In the genomic region with DNA sequence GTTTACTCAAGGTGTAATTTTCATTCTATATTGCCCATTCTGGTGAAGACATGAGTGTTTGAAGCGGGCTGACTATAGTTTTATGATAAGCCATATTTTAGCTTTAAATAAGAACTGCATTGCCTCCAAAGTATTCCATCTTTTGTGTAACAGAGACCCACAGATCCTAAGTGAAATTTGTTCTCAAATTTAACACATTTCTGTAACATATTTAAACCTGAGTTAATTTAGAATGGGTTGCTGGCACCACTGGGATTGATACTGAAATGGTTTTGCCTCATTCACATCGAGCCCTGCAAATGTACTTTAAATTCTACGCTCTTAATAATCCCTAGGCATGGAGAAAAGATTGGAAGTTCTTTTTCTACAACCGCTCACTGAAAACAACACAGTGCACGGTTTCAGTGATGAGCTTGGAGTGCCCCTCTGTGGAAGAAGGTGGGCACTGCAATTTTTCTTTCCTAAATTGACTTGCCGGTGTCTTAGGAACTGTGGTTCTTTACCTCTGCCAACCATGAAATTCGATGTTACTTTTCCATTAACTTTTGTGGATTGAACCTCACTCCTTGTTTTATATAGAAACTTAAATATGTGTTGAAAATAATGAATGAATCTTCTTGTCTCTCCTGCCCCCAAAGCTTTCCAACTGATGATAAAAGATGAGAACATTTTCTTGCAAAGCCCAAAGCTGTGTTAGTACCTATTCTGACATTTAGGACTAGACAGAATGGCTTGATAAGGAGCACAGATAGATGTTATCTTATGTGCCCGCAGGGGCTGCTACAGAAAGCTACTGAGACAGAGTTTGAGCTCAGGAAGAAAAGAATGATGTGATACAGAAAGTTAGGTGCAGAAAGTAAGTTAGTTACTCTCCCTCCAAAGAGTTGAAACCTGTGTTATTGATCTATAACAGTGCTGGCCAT, we compare ENCODE assay signal across 8 cellular contexts.
DNase-seq lines count a peak whose midpoint lies in the region; ATAC-seq and TF ChIP-seq lines count a peak whose summit lies in the region.

No MANE protein-coding gene starts in this region.

- TF ChIP-seq CTCF in fibroblast of pulmonary artery (IDR thresholded peaks at IDR 0.05; ENCODE audit: low read length, missing control alignments) (peak; percentile 97), nephron progenitor cell (IDR thresholded peaks at IDR 0.05) (peak; percentile 94), suprapubic skin (IDR thresholded peaks at IDR 0.05) (peak; percentile 69 to 86)

- H3K27ac ChIP-seq in suprapubic skin: no peak overlapping the region

- 4% methylated on average over 8 of the region's 8 CpGs for WGBS in suprapubic skin

- peak; percentile 70 for ATAC-seq in GM21515 (IDR thresholded peaks at IDR 0.05; ENCODE audit: unreplicated experiment)
- ATAC-seq in activated T-cell treated with anti-CD3 and anti-CD28 coated beads, Interleukin-2, amount 50 U/mL, for 72 hours (replicated peaks in 1 of 2): peak; percentile 67 to 73

- H3K4me1 ChIP-seq in suprapubic skin: peaks cover 16% of the 10 kb centered on the region

- peaks cover 0 to 1% of the 10 kb centered on the region in 2 donors for H3K36me3 Mint-ChIP-seq in activated T-cell treated with anti-CD3 and anti-CD28 coated beads, Interleukin-2, amount 50 U/mL, for 72 hours (ENCODE audit: insufficient read depth in 2 of 2)
- H3K36me3 Mint-ChIP-seq in nephron progenitor cell (ENCODE audit: low read depth): no peaks in the 10 kb centered on the region

- no peaks in the 10 kb centered on the region for H3K9me3 ChIP-seq in suprapubic skin

- no peak for TF ChIP-seq EP300 in suprapubic skin (IDR thresholded peaks at IDR 0.05)

- no peak for TF ChIP-seq POLR2A in suprapubic skin (IDR thresholded peaks at IDR 0.05)

- H3K4me3 Mint-ChIP-seq in activated T-cell treated with anti-CD3 and anti-CD28 coated beads, Interleukin-2, amount 50 U/mL, for 72 hours: peak overlapping the region; percentile 77 to 84
- H3K4me3 Mint-ChIP-seq in nephron progenitor cell: peak overlapping the region; percentile 80

- peaks cover 47% of the 10 kb centered on the region for H3K27me3 Mint-ChIP-seq in activated T-cell treated with anti-CD3 and anti-CD28 coated beads, Interleukin-2, amount 50 U/mL, for 72 hours (ENCODE audit: low read depth)
- peaks cover 20% of the 10 kb centered on the region for H3K27me3 Mint-ChIP-seq in nephron progenitor cell (ENCODE audit: low read depth, poor library complexity)

- H3K4me3 ChIP-seq in fibroblast of pulmonary artery (replicated peaks; ENCODE audit: low read depth, low read length) (no peak overlapping the region), suprapubic skin (peak overlapping the region; percentile 63)

- H3K36me3 ChIP-seq in suprapubic skin: no peaks in the 10 kb centered on the region

- H3K27ac Mint-ChIP-seq in activated T-cell treated with anti-CD3 and anti-CD28 coated beads, Interleukin-2, amount 50 U/mL, for 72 hours: no peak overlapping the region
- no peak overlapping the region for H3K27ac Mint-ChIP-seq in nephron progenitor cell

- H3K9me3 Mint-ChIP-seq in activated T-cell treated with anti-CD3 and anti-CD28 coated beads, Interleukin-2, amount 50 U/mL, for 72 hours: no peaks in the 10 kb centered on the region
- no peaks in the 10 kb centered on the region for H3K9me3 Mint-ChIP-seq in nephron progenitor cell

- peak; percentile 83 for DNase-seq in DMS53 (lab: John Stamatoyannopoulos, UW)
- DNase-seq in HuH-7 (ENCODE audit: low spot score): peak; percentile 66
- peak; percentile 77 for DNase-seq in OCI-M1 (lab: John Stamatoyannopoulos, UW)
- peak; percentile 58 to 60 for DNase-seq in activated T-cell treated with anti-CD3 and anti-CD28 coated beads, Interleukin-2, amount 50 U/mL, for 72 hours
- DNase-seq in fibroblast of pulmonary artery (ENCODE audit: low read depth): peak; percentile 82
- peak; percentile 73 for DNase-seq in nephron progenitor cell
- DNase-seq in suprapubic skin (ENCODE audit: low spot score in 2 of 2): no peak

- H3K27me3 ChIP-seq in suprapubic skin: peaks cover 32% of the 10 kb centered on the region

- peaks cover 14% of the 10 kb centered on the region for H3K4me1 Mint-ChIP-seq in activated T-cell treated with anti-CD3 and anti-CD28 coated beads, Interleukin-2, amount 50 U/mL, for 72 hours (ENCODE audit: low read depth)
- peaks cover 16% of the 10 kb centered on the region for H3K4me1 Mint-ChIP-seq in nephron progenitor cell

Comparison
In these comparisons a context has a peak if more than half of its experiments do, and no peak if none do; other contexts are left out.
1. DNase-seq: peak in DMS53 (single experiment), HuH-7 (single experiment), OCI-M1 (single experiment), activated T-cell treated with anti-CD3 and anti-CD28 coated beads, Interleukin-2, amount 50 U/mL, for 72 hours (2 of 2), fibroblast of pulmonary artery (single experiment) and nephron progenitor cell (single experiment); none in suprapubic skin (0 of 2).
2. Peak in every context shown above with its lines, with median percentiles within 50 percentile points of each other: CTCF ChIP-seq.